In the genomic region with DNA sequence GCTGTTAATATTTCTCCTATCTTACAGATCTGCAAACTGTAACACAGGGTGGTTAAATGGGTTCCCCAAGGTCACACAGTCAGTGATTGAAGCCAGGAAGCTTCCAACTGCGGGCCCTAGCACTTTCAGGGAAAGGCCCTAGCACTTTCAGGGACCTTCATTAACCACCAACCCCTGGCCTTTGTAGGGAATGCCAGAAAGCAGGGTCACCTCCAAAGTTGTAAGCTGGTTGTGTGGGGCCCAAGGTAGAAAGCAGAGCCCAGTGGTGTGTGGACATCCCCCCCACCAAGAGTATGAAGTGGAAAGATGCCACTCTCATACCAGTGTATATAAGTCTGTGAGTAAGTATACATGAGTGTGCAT, we compare ENCODE assay signal across 11 cellular contexts. TPM values are rescaled to one million over a fixed set of nuclear protein-coding genes. Genes with fewer than 3 reads are reported as not detected.
A peak's percentile ranks its signal among the peaks of the same experiment; 100 is the strongest.
DNase-seq lines count a peak whose midpoint lies in the region; ATAC-seq and TF ChIP-seq lines count a peak whose summit lies in the region.
"Had no signal": no experiment of that assay in that cellular context is flagged by ENCODE, and none has a peak within 500 bp of the region (broad histone marks: within the 10 kb centered on the region; RNA-seq: fewer than 3 reads in every experiment).

No MANE protein-coding gene starts in this region.

- TF ChIP-seq CTCF in 22Rv1 (IDR thresholded peaks at IDR 0.05) (no peak), DOHH2 (IDR thresholded peaks at IDR 0.05; ENCODE audit: low read depth, low read length, poor library complexity, severe bottlenecking) (no peak), fibroblast of the aortic adventitia (IDR thresholded peaks at IDR 0.05; ENCODE audit: insufficient read depth, low read length) (no peak), Peyer's patch (IDR thresholded peaks at IDR 0.05) (no peak)

- no peaks in the 10 kb centered on the region for H3K9me2 ChIP-seq in DOHH2 (replicated peaks; ENCODE audit: control insufficient read depth, low read length)

- H3K79me2 ChIP-seq in DOHH2 (ENCODE audit: control insufficient read depth, low read length): no peaks in the 10 kb centered on the region

- H3K27ac Mint-ChIP-seq in T-cell: peak overlapping the region in 1 of 2 donors; percentile 41

- POLR2A ChIA-PET in T-cell (lab: Charles Lee): no interaction called here

- H3K4me1 Mint-ChIP-seq in T-cell: peaks cover 51 to 66% (median 62%) of the 10 kb centered on the region in 3 donors

- peak in 1 of 34 experiments; percentile 1 for DNase-seq in T-cell
- DNase-seq in fibroblast of the aortic adventitia (ENCODE audit: low read depth): no peak
- DNase-seq in activated CD4-positive, CD25-positive, alpha-beta regulatory T cell (lab: John Stamatoyannopoulos, UW): no peak
- DNase-seq in Peyer's patch: no peak
- DNase-seq in C1 segment of cervical spinal cord (lab: John Stamatoyannopoulos, UW): no peak
- DNase-seq: NCI-H2107 had no signal

- ATAC-seq in T-cell (replicated peaks in 1 of 4) (no peak), GM18520 (IDR thresholded peaks at IDR 0.05; ENCODE audit: unreplicated experiment) (no peak)
- ATAC-seq: sciatic nerve had no signal

- CTCF ChIA-PET in T-cell (lab: Charles Lee): interaction anchor here in 1 of 2 donors (1.2 kb wide), 1 partner anchor 13 kb away, joined by 3 read pairs; a partner anchor contains a TSS

- H3K36me3 ChIP-seq in DOHH2 (ENCODE audit: control insufficient read depth, low read length): no peaks in the 10 kb centered on the region
- H3K36me3 ChIP-seq in Peyer's patch: no peaks in the 10 kb centered on the region

- H3K4me3 Mint-ChIP-seq in T-cell: peak overlapping the region in 2 of 3 donors; percentile 39 to 54

- H3K27me3 ChIP-seq in DOHH2 (ENCODE audit: control insufficient read depth, low read length) (peaks cover 90% of the 10 kb centered on the region), Peyer's patch (peaks cover 0 to 86% of the 10 kb centered on the region in 2 donors)

- H3K4me3 ChIP-seq in DOHH2 (ENCODE audit: low read length): no peak overlapping the region
- H3K4me3 ChIP-seq in fibroblast of the aortic adventitia (ENCODE audit: low read depth, low read length): peak overlapping the region; percentile 53
- H3K4me3 ChIP-seq in Peyer's patch: no peak overlapping the region

- no peaks in the 10 kb centered on the region for H3K9me3 Mint-ChIP-seq in T-cell

- peaks cover 46 to 77% of the 10 kb centered on the region in 2 donors for H3K27me3 Mint-ChIP-seq in T-cell

- H3K4me2 ChIP-seq in DOHH2 (ENCODE audit: low read length): peak overlapping the region; percentile 79; the same call in 1 of the 2 replicates

- H3K4me1 ChIP-seq in DOHH2 (ENCODE audit: control insufficient read depth, low read length): peaks cover 73% of the 10 kb centered on the region
- peaks cover 4 to 78% (median 44%) of the 10 kb centered on the region in 4 donors for H3K4me1 ChIP-seq in Peyer's patch

- H3K9me3 ChIP-seq in DOHH2 (ENCODE audit: control insufficient read depth, insufficient read depth, low read length): no peaks in the 10 kb centered on the region
- peaks cover 0 to 11% (median 0%) of the 10 kb centered on the region in 4 donors for H3K9me3 ChIP-seq in Peyer's patch

- peak overlapping the region; percentile 83 for H3K27ac ChIP-seq in 22Rv1
- no peak overlapping the region for H3K27ac ChIP-seq in DOHH2 (ENCODE audit: low read depth, low read length)
- H3K27ac ChIP-seq in Peyer's patch: no peak overlapping the region

- H3K36me3 Mint-ChIP-seq in T-cell: no peaks in the 10 kb centered on the region

- peaks cover 16% of the 10 kb centered on the region; the same call in 1 of the 2 replicates for H4K20me1 ChIP-seq in DOHH2 (ENCODE audit: control insufficient read depth, insufficient read depth, low read depth, low read length)

- H3F3A ChIP-seq in DOHH2 (ENCODE audit: control insufficient read depth, insufficient read depth): peaks cover 5% of the 10 kb centered on the region; the same call in 1 of the 2 replicates

- TF ChIP-seq POLR2A in Peyer's patch (IDR thresholded peaks at IDR 0.05): no peak

RNA-seq across cellular contexts. Expression of a gene that starts 4.4 kb away (rescaled TPM):
- under 1 TPM in 2 of 5 donors, not detected in 3; 0.16 to 0.19 TPM for total RNA-seq in T-cell
- 0.72 TPM in 1 of 2 replicates, not detected in the other for total RNA-seq in fibroblast of the aortic adventitia (ENCODE audit: low replicate concordance)
- not detected for total RNA-seq in Peyer's patch
- total RNA-seq: kidney had no signal

RNA-seq across cellular contexts. Expression of a gene that starts 13.0 kb away (rescaled TPM):
- not detected for total RNA-seq in T-cell
- 0.41 and 0.99 TPM in 2 replicates for total RNA-seq in fibroblast of the aortic adventitia (ENCODE audit: low replicate concordance)
- not detected for total RNA-seq in Peyer's patch
- total RNA-seq: kidney had no signal
